ENCODE assay signal across 19 cellular contexts in the genomic region with DNA sequence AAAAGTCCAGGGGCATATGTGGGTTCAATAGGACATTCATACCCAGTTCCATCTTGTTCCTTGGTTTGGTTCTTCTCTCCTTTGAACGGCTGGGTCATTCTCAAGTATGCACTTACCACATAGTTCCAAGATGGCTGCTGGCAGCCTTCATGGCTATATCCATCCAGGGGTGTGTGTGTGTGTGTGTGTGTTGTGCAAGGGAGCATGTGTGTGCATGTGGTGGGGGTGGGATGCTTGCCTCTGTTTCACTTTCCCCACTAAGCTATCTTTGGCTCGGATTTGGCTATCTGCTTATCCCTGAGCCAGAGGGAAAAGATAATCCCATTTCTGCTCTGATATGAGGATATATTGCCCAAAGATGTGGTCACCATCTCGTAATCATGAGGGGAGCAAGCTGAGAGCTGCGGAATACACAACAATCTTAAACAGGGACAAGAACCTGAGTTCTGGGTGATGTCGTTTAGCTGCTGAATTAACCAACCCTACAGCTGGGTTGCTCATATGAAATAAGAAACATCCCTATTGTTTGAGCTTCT. TPM values are rescaled to one million over a fixed set of nuclear protein-coding genes. Genes with fewer than 3 reads are reported as not detected.
DNase-seq lines count a peak whose midpoint lies in the region; ATAC-seq, FAIRE-seq and TF ChIP-seq lines count a peak whose summit lies in the region.
"Had no signal": no experiment of that assay in that cellular context is flagged by ENCODE, and none has a peak within 500 bp of the region (broad histone marks: within the 10 kb centered on the region; RNA-seq: fewer than 3 reads in every experiment).

No MANE protein-coding gene starts in this region.

- no peaks in the 10 kb centered on the region for H3K27me3 ChIP-seq in astrocyte (ENCODE audit: insufficient read depth, low read length)

- no peaks in the 10 kb centered on the region for H3K27me3 Mint-ChIP-seq in astrocyte (ENCODE audit: low read depth, unreplicated experiment)
- no peaks in the 10 kb centered on the region for H3K27me3 Mint-ChIP-seq in mesothelial cell of epicardium (ENCODE audit: low read depth)

- peak; percentile 12 for ATAC-seq in left ventricle myocardium superior
- ATAC-seq in Right ventricle myocardium superior (ENCODE audit: poor library complexity), result no peak

- H3K27ac ChIP-seq in astrocyte (ENCODE audit: low read depth, low read length), result no peak overlapping the region

- H3K9me3 ChIP-seq in astrocyte (ENCODE audit: insufficient read depth, low read depth, low read length), result no peaks in the 10 kb centered on the region
- H3K9me3 ChIP-seq: BE2C had no signal

- TF ChIP-seq CTCF in astrocyte (IDR thresholded peaks at IDR 0.05; ENCODE audit: insufficient read depth, low read depth, low read length), result no peak
- TF ChIP-seq CTCF in mesothelial cell of epicardium (IDR thresholded peaks at IDR 0.05; ENCODE audit: unreplicated experiment), result no peak

- H3K4me1 Mint-ChIP-seq in astrocyte (ENCODE audit: low read depth, unreplicated experiment) (peaks cover 33% of the 10 kb centered on the region), mesothelial cell of epicardium (peaks cover 65% of the 10 kb centered on the region)

- H3K4me1 ChIP-seq in astrocyte (ENCODE audit: insufficient read depth, low read length), result peaks cover 39% of the 10 kb centered on the region
- H3K4me1 ChIP-seq: BE2C had no signal

- no peak overlapping the region for H3K9ac ChIP-seq in astrocyte (ENCODE audit: low read length)

- no peak overlapping the region for H3K4me2 ChIP-seq in astrocyte (ENCODE audit: low read length)

- intact Hi-C loops in left ventricle myocardium superior (cut with micrococcal nuclease) (no loop called here), Right ventricle myocardium superior (cut with DNase I) (no loop called here)

- H3K4me3 ChIP-seq in astrocyte (ENCODE audit: insufficient read depth, low read depth, low read length), result no peak overlapping the region

- H3K36me3 ChIP-seq in astrocyte (ENCODE audit: insufficient read depth, low read length), result no peaks in the 10 kb centered on the region
- H3K36me3 ChIP-seq: BE2C had no signal

- H2AFZ ChIP-seq in astrocyte (ENCODE audit: low read depth, low read length), result no peak overlapping the region

- H3K36me3 Mint-ChIP-seq in astrocyte (ENCODE audit: low read depth, unreplicated experiment) (no peaks in the 10 kb centered on the region), mesothelial cell of epicardium (no peaks in the 10 kb centered on the region)

- DNase-seq in left ventricle myocardium superior, result no peak
- DNase-seq in Right ventricle myocardium superior, result no peak
- no peak for DNase-seq in astrocyte (ENCODE audit: low read depth)
- DNase-seq in mesothelial cell of epicardium (ENCODE audit: low spot score in 2 of 2, unreplicated experiment in 2 of 2), result no peak
- DNase-seq in GF-D8 (lab: John Stamatoyannopoulos, UW), result no peak
- DNase-seq in COR-L47 (lab: John Stamatoyannopoulos, UW), result no peak
- no peak for DNase-seq in NCI-H510A (lab: John Stamatoyannopoulos, UW)
- DNase-seq: BE2C, DMS79, H9, KG1, NCI-H1092, NCI-H1436, NCI-H187 treated with DMSO at 0.1 percent for 48 hours, NCI-H2107, NCI-H226, NCI-H524, OCI-M1 had no signal

- no peaks in the 10 kb centered on the region for H3K79me2 ChIP-seq in astrocyte (ENCODE audit: insufficient read depth, low read length)

- H3K27ac Mint-ChIP-seq in astrocyte (ENCODE audit: unreplicated experiment), result peak overlapping the region; percentile 38
- peak overlapping the region; percentile 65 for H3K27ac Mint-ChIP-seq in mesothelial cell of epicardium
- H3K27ac Mint-ChIP-seq: H9 had no signal

- no peak overlapping the region for H3K4me3 Mint-ChIP-seq in astrocyte (ENCODE audit: unreplicated experiment)
- H3K4me3 Mint-ChIP-seq in mesothelial cell of epicardium, result no peak overlapping the region
- H3K4me3 Mint-ChIP-seq: H9 had no signal

- no peak for FAIRE-seq in astrocyte (lab: Jason Lieb, UNC)
- FAIRE-seq: RCC 7860 had no signal

- H3K9me3 Mint-ChIP-seq in astrocyte (ENCODE audit: unreplicated experiment) (no peaks in the 10 kb centered on the region), mesothelial cell of epicardium (no peaks in the 10 kb centered on the region)
- H3K9me3 Mint-ChIP-seq: H9 had no signal

- no peaks in the 10 kb centered on the region for H4K20me1 ChIP-seq in astrocyte (ENCODE audit: insufficient read depth, low read length)

RNA-seq across cellular contexts. Expression of a gene that starts 26.2 kb away (rescaled TPM):
- total RNA-seq in left ventricle myocardium superior (75.6 TPM), Right ventricle myocardium superior (78.3 TPM), astrocyte (52.5 and 61.0 TPM in 2 replicates), mesothelial cell of epicardium (63.0 to 64.7 TPM (median 63.1 TPM) in 3 replicates)

RNA-seq across cellular contexts. Expression of a gene that starts 26.3 kb away (rescaled TPM):
- 35.1 TPM for total RNA-seq in left ventricle myocardium superior
- total RNA-seq in Right ventricle myocardium superior, result 32.5 TPM
- 20.2 and 21.3 TPM in 2 replicates for total RNA-seq in astrocyte
- 20.8 to 23.5 TPM (median 22.5 TPM) in 3 replicates for total RNA-seq in mesothelial cell of epicardium
